Comparison of ENCODE assay signal across 14 cellular contexts in genomic region chr10:103795634-103796265, GRCh38.
"Had no signal": no experiment of that assay in that cellular context is flagged by ENCODE, and none has a peak within 500 bp of the region (broad histone marks: within the 10 kb centered on the region; RNA-seq: fewer than 3 reads in every experiment).

No MANE protein-coding gene starts in this region.

- H3K4me3 ChIP-seq: breast epithelium, gastroesophageal sphincter, ovary, skin epidermis, thoracic aorta had no signal

- H3K4me3 Mint-ChIP-seq: activated CD8-positive, alpha-beta T cell treated with anti-CD3 and anti-CD28 coated beads for 36 hours; activated T-helper 1 cell treated with anti-CD3 and anti-CD28 coated beads, Interleukin-12 subunit alpha, Interleukin-12 subunit beta, Interleukin-2, Interleukin-4 antibody, amounts not matched to agents 30 ng/mL and 10 ng/mL and 1 ng/mL, durations not matched to agents 14 hours and 24 hours and 36 hours; neural crest cell; stimulated activated naive CD8-positive, alpha-beta T cell treated with anti-CD3 and anti-CD28 coated beads, Interleukin-15, amount 100 ng/mL, for 72 hours; T-helper 2 cell treated with Interferon-gamma antibody and Interleukin-4, amounts not matched to agents 5 μg/mL and 100 μg/mL, for 36 hours had no signal

- DNase-seq: activated CD8-positive, alpha-beta memory T cell treated with anti-CD3 and anti-CD28 coated beads, Interleukin-2, amount 50 U/mL, for 4 hours; activated CD8-positive, alpha-beta T cell treated with anti-CD3 and anti-CD28 coated beads for 36 hours; activated naive CD4-positive, alpha-beta T cell; kidney; ovary; stimulated activated CD4-positive, alpha-beta T cell treated with anti-CD3 and anti-CD28 coated beads, Interleukin-4, amount 100 ng/mL, for 4 hours; stimulated activated naive CD8-positive, alpha-beta T cell treated with anti-CD3 and anti-CD28 coated beads, Interleukin-15, amount 100 ng/mL, for 72 hours had no signal

- H3K27me3 Mint-ChIP-seq: activated CD8-positive, alpha-beta T cell treated with anti-CD3 and anti-CD28 coated beads for 36 hours; stimulated activated naive CD8-positive, alpha-beta T cell treated with anti-CD3 and anti-CD28 coated beads, Interleukin-15, amount 100 ng/mL, for 72 hours had no signal

- H3K4me1 ChIP-seq: breast epithelium had no signal

- H3K9me3 ChIP-seq: breast epithelium, gastroesophageal sphincter, ovary, thoracic aorta had no signal

- H3K27ac Mint-ChIP-seq: activated CD8-positive, alpha-beta T cell treated with anti-CD3 and anti-CD28 coated beads for 36 hours; activated T-helper 1 cell treated with anti-CD3 and anti-CD28 coated beads, Interleukin-12 subunit alpha, Interleukin-12 subunit beta, Interleukin-2, Interleukin-4 antibody, amounts not matched to agents 30 ng/mL and 10 ng/mL and 1 ng/mL, durations not matched to agents 14 hours and 24 hours and 36 hours; T-helper 2 cell treated with Interferon-gamma antibody and Interleukin-4, amounts not matched to agents 5 μg/mL and 100 μg/mL, for 36 hours had no signal

- H3K9me3 Mint-ChIP-seq: activated CD8-positive, alpha-beta T cell treated with anti-CD3 and anti-CD28 coated beads for 36 hours; activated T-helper 1 cell treated with anti-CD3 and anti-CD28 coated beads, Interleukin-12 subunit alpha, Interleukin-12 subunit beta, Interleukin-2, Interleukin-4 antibody, amounts not matched to agents 30 ng/mL and 10 ng/mL and 1 ng/mL, durations not matched to agents 14 hours and 24 hours and 36 hours; neural crest cell; stimulated activated naive CD8-positive, alpha-beta T cell treated with anti-CD3 and anti-CD28 coated beads, Interleukin-15, amount 100 ng/mL, for 72 hours; T-helper 2 cell treated with Interferon-gamma antibody and Interleukin-4, amounts not matched to agents 5 μg/mL and 100 μg/mL, for 36 hours had no signal

- H3K36me3 ChIP-seq: breast epithelium, ovary had no signal

- H3K27me3 ChIP-seq: breast epithelium, gastroesophageal sphincter, ovary had no signal

- ATAC-seq: activated CD8-positive, alpha-beta T cell treated with anti-CD3 and anti-CD28 coated beads for 36 hours; gastroesophageal sphincter; stimulated activated naive CD8-positive, alpha-beta T cell treated with anti-CD3 and anti-CD28 coated beads, Interleukin-15, amount 100 ng/mL, for 72 hours had no signal

- H3K27ac ChIP-seq: breast epithelium, ovary, thoracic aorta had no signal
